Comparison of ENCODE assay signal across 2 cellular contexts in genomic region chr21:32381571-32381970, GRCh38.
TF ChIP-seq lines count a peak whose summit lies in the region.

No MANE protein-coding gene starts in this region.

TF ChIP-seq in SK-N-SH, 30 proteins besides CTCF, POLR2A, EP300 and RAD21:
- TF ChIP-seq MXI1 (IDR thresholded peaks at IDR 0.05; ENCODE audit: low read depth, low read length) (no peak), ELF1 (IDR thresholded peaks at IDR 0.05) (no peak), TCF12 (IDR thresholded peaks at IDR 0.05) (no peak), JUND (IDR thresholded peaks at IDR 0.05) (no peak), CHD2 (IDR thresholded peaks at IDR 0.05; ENCODE audit: low read length, partially characterized antibody) (no peak), MEF2A (IDR thresholded peaks at IDR 0.05; ENCODE audit: borderline replicate concordance, low read depth) (no peak), SMC3 (IDR thresholded peaks at IDR 0.05; ENCODE audit: low read depth, low read length) (no peak), GATA2 (CRISPR knock-in tag; IDR thresholded peaks at IDR 0.05) (no peak)
- TF ChIP-seq, protein P1, sequence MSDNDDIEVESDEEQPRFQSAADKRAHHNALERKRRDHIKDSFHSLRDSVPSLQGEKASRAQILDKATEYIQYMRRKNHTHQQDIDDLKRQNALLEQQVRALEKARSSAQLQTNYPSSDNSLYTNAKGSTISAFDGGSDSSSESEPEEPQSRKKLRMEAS (IDR thresholded peaks at IDR 0.05; ENCODE audit: low read depth) = no peak
- TF ChIP-seq, protein P2, sequence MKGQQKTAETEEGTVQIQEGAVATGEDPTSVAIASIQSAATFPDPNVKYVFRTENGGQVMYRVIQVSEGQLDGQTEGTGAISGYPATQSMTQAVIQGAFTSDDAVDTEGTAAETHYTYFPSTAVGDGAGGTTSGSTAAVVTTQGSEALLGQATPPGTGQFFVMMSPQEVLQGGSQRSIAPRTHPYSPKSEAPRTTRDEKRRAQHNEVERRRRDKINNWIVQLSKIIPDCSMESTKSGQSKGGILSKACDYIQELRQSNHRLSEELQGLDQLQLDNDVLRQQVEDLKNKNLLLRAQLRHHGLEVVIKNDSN (IDR thresholded peaks at IDR 0.05; ENCODE audit: borderline replicate concordance, low read depth) = no peak

TF ChIP-seq in SK-N-SH treated with all-trans-retinoic acid at 6 μM for 48 hours, 23 proteins besides CTCF, POLR2A, EP300 and RAD21:
- TF ChIP-seq TCF4 (CRISPR knock-in tag; IDR thresholded peaks at IDR 0.05; ENCODE audit: borderline replicate concordance) (no peak), ESRRG (CRISPR knock-in tag; IDR thresholded peaks at IDR 0.05) (no peak)
